ENCODE assay signal across 4 cellular contexts in genomic region chr5:62607615-62608014, GRCh38.
"Had no signal": no experiment of that assay in that cellular context is flagged by ENCODE, and none has a peak within 500 bp of the region (broad histone marks: within the 10 kb centered on the region; RNA-seq: fewer than 3 reads in every experiment).

No MANE protein-coding gene starts in this region.

- H3K27ac Mint-ChIP-seq: GM23338 had no signal

- H3K4me1 Mint-ChIP-seq: GM23338, H9 had no signal

- H3K4me3 Mint-ChIP-seq: GM23338, H9 had no signal

- ATAC-seq: GM23338, K562 had no signal

- DNase-seq: H9, HCEC 1CT had no signal

- H3K9me3 Mint-ChIP-seq: GM23338, H9 had no signal
